Comparison of ENCODE assay signal across 1 cellular context in the genomic region with DNA sequence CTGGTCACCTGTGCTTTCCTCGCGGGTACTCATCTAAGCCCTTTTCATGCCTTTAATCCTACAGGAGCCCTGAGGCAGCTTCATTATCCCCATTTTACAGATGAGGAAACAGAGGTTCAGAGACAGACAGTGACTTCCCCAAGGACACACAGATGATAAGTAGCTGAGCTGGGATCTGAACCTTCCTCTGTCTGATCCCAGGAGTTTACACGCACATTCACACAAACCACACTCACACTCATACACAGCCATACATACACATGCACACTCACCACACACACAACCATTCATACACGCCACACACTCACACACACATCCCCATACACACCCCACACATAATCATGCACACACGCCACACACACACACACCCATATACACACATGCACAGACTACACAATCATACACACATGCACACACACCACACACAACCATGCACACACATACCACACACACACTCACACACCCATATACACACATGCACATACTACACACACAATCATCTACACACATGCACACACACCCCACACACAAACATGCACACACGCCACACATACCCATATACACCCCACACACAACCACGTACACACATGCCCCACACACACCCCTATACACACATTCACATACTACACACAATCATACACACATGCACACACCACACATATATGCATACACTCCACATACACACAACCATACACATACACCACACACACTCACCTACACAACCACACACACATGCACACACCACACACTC.
TF ChIP-seq lines count a peak whose summit lies in the region.

No MANE protein-coding gene starts in this region.

TF ChIP-seq in GM23338, 12 proteins besides CTCF, POLR2A, EP300 and RAD21:
- TF ChIP-seq, protein P1, sequence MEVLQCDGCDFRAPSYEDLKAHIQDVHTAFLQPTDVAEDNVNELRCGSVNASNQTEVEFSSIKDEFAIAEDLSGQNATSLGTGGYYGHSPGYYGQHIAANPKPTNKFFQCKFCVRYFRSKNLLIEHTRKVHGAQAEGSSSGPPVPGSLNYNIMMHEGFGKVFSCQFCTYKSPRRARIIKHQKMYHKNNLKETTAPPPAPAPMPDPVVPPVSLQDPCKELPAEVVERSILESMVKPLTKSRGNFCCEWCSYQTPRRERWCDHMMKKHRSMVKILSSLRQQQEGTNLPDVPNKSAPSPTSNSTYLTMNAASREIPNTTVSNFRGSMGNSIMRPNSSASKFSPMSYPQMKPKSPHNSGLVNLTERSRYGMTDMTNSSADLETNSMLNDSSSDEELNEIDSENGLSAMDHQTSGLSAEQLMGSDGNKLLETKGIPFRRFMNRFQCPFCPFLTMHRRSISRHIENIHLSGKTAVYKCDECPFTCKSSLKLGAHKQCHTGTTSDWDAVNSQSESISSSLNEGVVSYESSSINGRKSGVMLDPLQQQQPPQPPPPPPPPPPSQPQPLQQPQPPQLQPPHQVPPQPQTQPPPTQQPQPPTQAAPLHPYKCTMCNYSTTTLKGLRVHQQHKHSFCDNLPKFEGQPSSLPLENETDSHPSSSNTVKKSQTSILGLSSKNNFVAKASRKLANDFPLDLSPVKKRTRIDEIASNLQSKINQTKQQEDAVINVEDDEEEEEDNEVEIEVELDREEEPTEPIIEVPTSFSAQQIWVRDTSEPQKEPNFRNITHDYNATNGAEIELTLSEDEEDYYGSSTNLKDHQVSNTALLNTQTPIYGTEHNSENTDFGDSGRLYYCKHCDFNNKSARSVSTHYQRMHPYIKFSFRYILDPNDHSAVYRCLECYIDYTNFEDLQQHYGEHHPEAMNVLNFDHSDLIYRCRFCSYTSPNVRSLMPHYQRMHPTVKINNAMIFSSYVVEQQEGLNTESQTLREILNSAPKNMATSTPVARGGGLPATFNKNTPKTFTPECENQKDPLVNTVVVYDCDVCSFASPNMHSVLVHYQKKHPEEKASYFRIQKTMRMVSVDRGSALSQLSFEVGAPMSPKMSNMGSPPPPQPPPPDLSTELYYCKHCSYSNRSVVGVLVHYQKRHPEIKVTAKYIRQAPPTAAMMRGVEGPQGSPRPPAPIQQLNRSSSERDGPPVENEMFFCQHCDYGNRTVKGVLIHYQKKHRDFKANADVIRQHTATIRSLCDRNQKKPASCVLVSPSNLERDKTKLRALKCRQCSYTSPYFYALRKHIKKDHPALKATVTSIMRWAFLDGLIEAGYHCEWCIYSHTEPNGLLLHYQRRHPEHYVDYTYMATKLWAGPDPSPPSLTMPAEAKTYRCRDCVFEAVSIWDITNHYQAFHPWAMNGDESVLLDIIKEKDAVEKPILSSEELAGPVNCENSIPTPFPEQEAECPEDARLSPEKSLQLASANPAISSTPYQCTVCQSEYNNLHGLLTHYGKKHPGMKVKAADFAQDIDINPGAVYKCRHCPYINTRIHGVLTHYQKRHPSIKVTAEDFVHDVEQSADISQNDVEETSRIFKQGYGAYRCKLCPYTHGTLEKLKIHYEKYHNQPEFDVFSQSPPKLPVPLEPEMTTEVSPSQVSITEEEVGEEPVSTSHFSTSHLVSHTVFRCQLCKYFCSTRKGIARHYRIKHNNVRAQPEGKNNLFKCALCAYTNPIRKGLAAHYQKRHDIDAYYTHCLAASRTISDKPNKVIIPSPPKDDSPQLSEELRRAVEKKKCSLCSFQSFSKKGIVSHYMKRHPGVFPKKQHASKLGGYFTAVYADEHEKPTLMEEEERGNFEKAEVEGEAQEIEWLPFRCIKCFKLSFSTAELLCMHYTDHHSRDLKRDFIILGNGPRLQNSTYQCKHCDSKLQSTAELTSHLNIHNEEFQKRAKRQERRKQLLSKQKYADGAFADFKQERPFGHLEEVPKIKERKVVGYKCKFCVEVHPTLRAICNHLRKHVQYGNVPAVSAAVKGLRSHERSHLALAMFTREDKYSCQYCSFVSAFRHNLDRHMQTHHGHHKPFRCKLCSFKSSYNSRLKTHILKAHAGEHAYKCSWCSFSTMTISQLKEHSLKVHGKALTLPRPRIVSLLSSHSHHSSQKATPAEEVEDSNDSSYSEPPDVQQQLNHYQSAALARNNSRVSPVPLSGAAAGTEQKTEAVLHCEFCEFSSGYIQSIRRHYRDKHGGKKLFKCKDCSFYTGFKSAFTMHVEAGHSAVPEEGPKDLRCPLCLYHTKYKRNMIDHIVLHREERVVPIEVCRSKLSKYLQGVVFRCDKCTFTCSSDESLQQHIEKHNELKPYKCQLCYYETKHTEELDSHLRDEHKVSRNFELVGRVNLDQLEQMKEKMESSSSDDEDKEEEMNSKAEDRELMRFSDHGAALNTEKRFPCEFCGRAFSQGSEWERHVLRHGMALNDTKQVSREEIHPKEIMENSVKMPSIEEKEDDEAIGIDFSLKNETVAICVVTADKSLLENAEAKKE (CRISPR knock-in tag; IDR thresholded peaks at IDR 0.05): no peak
- TF ChIP-seq JUNB (IDR thresholded peaks at IDR 0.05; ENCODE audit: unreplicated experiment) (no peak), POLR2AphosphoS5 (IDR thresholded peaks at IDR 0.05; ENCODE audit: low read depth) (no peak), EZH2phosphoT487 (IDR thresholded peaks at IDR 0.05; ENCODE audit: unreplicated experiment) (no peak), EZH2 (IDR thresholded peaks at IDR 0.05; ENCODE audit: low read depth, unreplicated experiment) (no peak), NANOG (IDR thresholded peaks at IDR 0.05; ENCODE audit: borderline replicate concordance) (no peak), CREB1 (CRISPR knock-in tag; IDR thresholded peaks at IDR 0.05; ENCODE audit: low read depth) (no peak), ZNF114 (CRISPR knock-in tag; IDR thresholded peaks at IDR 0.05) (no peak), STAT1 (IDR thresholded peaks at IDR 0.05; ENCODE audit: unreplicated experiment) (no peak), ZNF331 (CRISPR knock-in tag; IDR thresholded peaks at IDR 0.05; ENCODE audit: low read depth) (no peak)
- TF ChIP-seq, protein P2, sequence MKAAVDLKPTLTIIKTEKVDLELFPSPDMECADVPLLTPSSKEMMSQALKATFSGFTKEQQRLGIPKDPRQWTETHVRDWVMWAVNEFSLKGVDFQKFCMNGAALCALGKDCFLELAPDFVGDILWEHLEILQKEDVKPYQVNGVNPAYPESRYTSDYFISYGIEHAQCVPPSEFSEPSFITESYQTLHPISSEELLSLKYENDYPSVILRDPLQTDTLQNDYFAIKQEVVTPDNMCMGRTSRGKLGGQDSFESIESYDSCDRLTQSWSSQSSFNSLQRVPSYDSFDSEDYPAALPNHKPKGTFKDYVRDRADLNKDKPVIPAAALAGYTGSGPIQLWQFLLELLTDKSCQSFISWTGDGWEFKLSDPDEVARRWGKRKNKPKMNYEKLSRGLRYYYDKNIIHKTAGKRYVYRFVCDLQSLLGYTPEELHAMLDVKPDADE (IDR thresholded peaks at IDR 0.05): no peak
- TF ChIP-seq, protein P3, sequence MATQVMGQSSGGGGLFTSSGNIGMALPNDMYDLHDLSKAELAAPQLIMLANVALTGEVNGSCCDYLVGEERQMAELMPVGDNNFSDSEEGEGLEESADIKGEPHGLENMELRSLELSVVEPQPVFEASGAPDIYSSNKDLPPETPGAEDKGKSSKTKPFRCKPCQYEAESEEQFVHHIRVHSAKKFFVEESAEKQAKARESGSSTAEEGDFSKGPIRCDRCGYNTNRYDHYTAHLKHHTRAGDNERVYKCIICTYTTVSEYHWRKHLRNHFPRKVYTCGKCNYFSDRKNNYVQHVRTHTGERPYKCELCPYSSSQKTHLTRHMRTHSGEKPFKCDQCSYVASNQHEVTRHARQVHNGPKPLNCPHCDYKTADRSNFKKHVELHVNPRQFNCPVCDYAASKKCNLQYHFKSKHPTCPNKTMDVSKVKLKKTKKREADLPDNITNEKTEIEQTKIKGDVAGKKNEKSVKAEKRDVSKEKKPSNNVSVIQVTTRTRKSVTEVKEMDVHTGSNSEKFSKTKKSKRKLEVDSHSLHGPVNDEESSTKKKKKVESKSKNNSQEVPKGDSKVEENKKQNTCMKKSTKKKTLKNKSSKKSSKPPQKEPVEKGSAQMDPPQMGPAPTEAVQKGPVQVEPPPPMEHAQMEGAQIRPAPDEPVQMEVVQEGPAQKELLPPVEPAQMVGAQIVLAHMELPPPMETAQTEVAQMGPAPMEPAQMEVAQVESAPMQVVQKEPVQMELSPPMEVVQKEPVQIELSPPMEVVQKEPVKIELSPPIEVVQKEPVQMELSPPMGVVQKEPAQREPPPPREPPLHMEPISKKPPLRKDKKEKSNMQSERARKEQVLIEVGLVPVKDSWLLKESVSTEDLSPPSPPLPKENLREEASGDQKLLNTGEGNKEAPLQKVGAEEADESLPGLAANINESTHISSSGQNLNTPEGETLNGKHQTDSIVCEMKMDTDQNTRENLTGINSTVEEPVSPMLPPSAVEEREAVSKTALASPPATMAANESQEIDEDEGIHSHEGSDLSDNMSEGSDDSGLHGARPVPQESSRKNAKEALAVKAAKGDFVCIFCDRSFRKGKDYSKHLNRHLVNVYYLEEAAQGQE (IDR thresholded peaks at IDR 0.05; ENCODE audit: unreplicated experiment): no peak
